In genomic region chr18:41820784-41821183, GRCh38 we compare ENCODE assay signal across 31 cellular contexts.
DNase-seq lines count a peak whose midpoint lies in the region; ATAC-seq, FAIRE-seq and TF ChIP-seq lines count a peak whose summit lies in the region.
"Had no signal": no experiment of that assay in that cellular context is flagged by ENCODE, and none has a peak within 500 bp of the region (broad histone marks: within the 10 kb centered on the region; RNA-seq: fewer than 3 reads in every experiment).

No MANE protein-coding gene starts in this region.

- no peak for DNase-seq in D721Med (ENCODE audit: insufficient read length, low spot score)
- DNase-seq in GM12865 (ENCODE audit: low read depth), result peak; percentile 1
- no peak for DNase-seq in NCI-H1930 (lab: John Stamatoyannopoulos, UW)
- DNase-seq in glomerular visceral epithelial cell (ENCODE audit: extremely low spot score), result no peak
- no peak for DNase-seq in NCI-H2029 (lab: John Stamatoyannopoulos, UW)
- DNase-seq: AML-193; C1 segment of cervical spinal cord; CD8-positive, alpha-beta T cell; DMS153; EL; GF-D8; GOT3; HCEC 1CT; IMR-90; NCI-H1092 treated with DMSO at 0.1 percent for 48 hours; NCI-H146; NCI-H2081; NCI-H2171; NCI-H345; NCI-H524; NCI-H774; Peyer's patch; SJCRH30; T-helper 1 cell; T-helper 9 cell had no signal

- H3K4me3 ChIP-seq in GM12865 (ENCODE audit: low read depth, low read length), result no peak overlapping the region
- H3K4me3 ChIP-seq: Peyer's patch, SJCRH30 had no signal

- FAIRE-seq in D721Med (lab: Jason Lieb, UNC), result peak; percentile 29
- FAIRE-seq: GM12891, GM18507, GM19239 had no signal

- TF ChIP-seq CTCF in D721Med (IDR thresholded peaks at IDR 0.05; ENCODE audit: insufficient read depth, missing control alignments), result no peak
- no peak for TF ChIP-seq CTCF in GM12865 (IDR thresholded peaks at IDR 0.05; ENCODE audit: insufficient read depth, low read depth, low read length, missing control alignments)

- peak; percentile 63 for ATAC-seq in GM21360 (IDR thresholded peaks at IDR 0.05; ENCODE audit: unreplicated experiment)
- ATAC-seq in HG03442 (IDR thresholded peaks at IDR 0.05; ENCODE audit: unreplicated experiment), result peak; percentile 57
- no peak for ATAC-seq in HG02840 (IDR thresholded peaks at IDR 0.05; ENCODE audit: low FRiP score, unreplicated experiment)
- ATAC-seq: CD8-positive, alpha-beta T cell had no signal
